In the genomic region with DNA sequence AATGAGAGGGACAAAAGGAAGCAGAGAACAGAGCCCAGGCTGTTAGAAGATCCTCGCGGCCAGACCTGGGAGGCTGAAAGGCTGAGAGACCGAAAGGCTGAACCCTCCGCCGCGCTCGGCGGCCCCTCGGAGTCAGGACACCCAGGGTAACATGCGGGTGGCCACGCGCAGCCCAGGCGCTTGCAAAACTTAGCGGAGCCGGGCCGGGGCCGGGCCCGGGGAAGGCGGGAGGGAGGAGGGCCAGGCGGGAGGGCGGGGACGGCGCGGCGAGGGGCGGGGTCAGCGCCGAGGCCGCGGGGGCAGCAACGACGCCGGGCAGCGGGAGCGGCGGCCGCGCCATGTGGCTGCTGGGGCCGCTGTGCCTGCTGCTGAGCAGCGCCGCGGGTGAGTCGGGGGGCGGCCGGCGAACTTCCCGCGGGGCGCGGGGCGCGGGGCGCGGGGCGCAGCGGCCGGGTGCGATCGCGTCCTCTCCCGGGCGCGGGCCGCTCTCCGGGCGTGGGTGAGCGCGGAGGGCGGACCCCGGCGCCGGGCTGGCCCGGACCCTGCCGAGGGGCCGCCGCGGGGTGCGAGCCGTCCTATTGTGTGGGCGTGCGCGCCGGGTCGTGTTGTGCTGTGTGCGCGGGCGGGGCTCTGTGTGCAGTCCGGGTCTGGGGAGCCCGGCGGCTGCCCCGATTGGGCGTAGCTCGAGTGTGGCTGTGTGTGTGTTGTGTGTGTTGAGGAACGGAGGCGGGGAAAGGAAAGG, we compare ENCODE assay signal across 8 cellular contexts. TPM values are rescaled to one million over a fixed set of nuclear protein-coding genes. Genes with fewer than 3 reads are reported as not detected.
A peak's percentile ranks its signal among the peaks of the same experiment; 100 is the strongest.
DNase-seq lines count a peak whose midpoint lies in the region; ATAC-seq, FAIRE-seq and TF ChIP-seq lines count a peak whose summit lies in the region.

A gene with protein sequence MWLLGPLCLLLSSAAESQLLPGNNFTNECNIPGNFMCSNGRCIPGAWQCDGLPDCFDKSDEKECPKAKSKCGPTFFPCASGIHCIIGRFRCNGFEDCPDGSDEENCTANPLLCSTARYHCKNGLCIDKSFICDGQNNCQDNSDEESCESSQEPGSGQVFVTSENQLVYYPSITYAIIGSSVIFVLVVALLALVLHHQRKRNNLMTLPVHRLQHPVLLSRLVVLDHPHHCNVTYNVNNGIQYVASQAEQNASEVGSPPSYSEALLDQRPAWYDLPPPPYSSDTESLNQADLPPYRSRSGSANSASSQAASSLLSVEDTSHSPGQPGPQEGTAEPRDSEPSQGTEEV (plus strand): TSS at position 302 of the 742 bp plus-strand sequence. CDS start 37 bp downstream, at position 339.

- no peak for FAIRE-seq in pancreas (lab: Jason Lieb, UNC)
- FAIRE-seq in urothelium cell line (lab: Jason Lieb, UNC) = peak; percentile 88

- H3K4me1 ChIP-seq in HUES64 (ENCODE audit: insufficient read depth, low read length) (peaks cover 32% of the 10 kb centered on the region), heart right ventricle (peaks cover 0 to 23% (median 17%) of the 10 kb centered on the region in 9 donors), pancreas (peaks cover 0 to 3% (median 2%) of the 10 kb centered on the region in 3 donors)

- ATAC-seq in GM21390 (IDR thresholded peaks at IDR 0.05; ENCODE audit: unreplicated experiment) (peak; percentile 65), heart right ventricle (peak; percentile 86 to 95 (median 92)), pancreas (peak; percentile 94 to 96 (median 96))

- intact Hi-C loops in heart right ventricle (cut with DNase I) = loop anchor here in 3 of 10 donors (10.0 kb wide), 3 partner anchors 119 to 329 kb away; partner anchors contain the start of gene FJX1 (in 2 of the 3)
- intact Hi-C loops in pancreas (cut with DNase I) = no loop called here

- POLR2A ChIA-PET in RWPE1 (lab: Yijun Ruan, JAX; ENCODE audit: low non-redundant PET) = interaction anchor here (1.1 kb wide), 1 partner anchor 17 kb away, joined by 3 read pairs; no protein-coding TSS in a partner anchor

- CTCF ChIA-PET in RWPE1 (lab: Yijun Ruan, JAX) = interaction anchor here (0.7 to 1.1 kb wide), 3 partner anchors 122 to 148 kb away, joined by 3 to 5 read pairs (median 3); no protein-coding TSS in a partner anchor

- peak within 1 kb of the TSS; percentile 88 for H3K4me3 ChIP-seq in HUES64 (ENCODE audit: low read length)
- H3K4me3 ChIP-seq in heart right ventricle = peak within 1 kb of the TSS; percentile 36 to 69 (median 61)
- H3K4me3 ChIP-seq in pancreas = peak within 1 kb of the TSS; percentile 48 to 72 (median 58)

- H3K36me3 ChIP-seq in HUES64 (ENCODE audit: insufficient read depth, low read length) = no peaks in the 10 kb centered on the region
- H3K36me3 ChIP-seq in heart right ventricle = no peaks in the 10 kb centered on the region
- H3K36me3 ChIP-seq in pancreas = no peaks in the 10 kb centered on the region

- H3K9me3 ChIP-seq in HUES64 (ENCODE audit: insufficient read depth, low read depth, low read length) = no peaks in the 10 kb centered on the region
- H3K9me3 ChIP-seq in heart right ventricle = no peaks in the 10 kb centered on the region
- H3K9me3 ChIP-seq in pancreas = no peaks in the 10 kb centered on the region

- no peak for TF ChIP-seq CTCF in RWPE1 (conservative IDR thresholded peaks at IDR 0.05; ENCODE audit: low read depth)
- TF ChIP-seq CTCF in heart right ventricle (IDR thresholded peaks at IDR 0.05) = no peak
- no peak for TF ChIP-seq CTCF in pancreas (IDR thresholded peaks at IDR 0.05)

- peak; percentile 56 for DNase-seq in COLO829 (ENCODE audit: low spot score)
- DNase-seq in RWPE1 (ENCODE audit: low spot score) = peak; percentile 78
- DNase-seq in amniotic stem cell (lab: John Stamatoyannopoulos, UW) = peak; percentile 66
- DNase-seq in heart right ventricle = peak; percentile 60 to 84
- peak; percentile 76 to 93 (median 82) for DNase-seq in pancreas
- peak; percentile 91 for DNase-seq in urothelium cell line (ENCODE audit: low spot score)

- peaks cover 24% of the 10 kb centered on the region for H3K27me3 ChIP-seq in HUES64 (ENCODE audit: insufficient read depth, low read length)
- peaks cover 0 to 15% (median 0%) of the 10 kb centered on the region in 7 donors for H3K27me3 ChIP-seq in heart right ventricle
- H3K27me3 ChIP-seq in pancreas = no peaks in the 10 kb centered on the region

- peak within 1 kb of the TSS; percentile 89 for H3K9ac ChIP-seq in HUES64 (ENCODE audit: low read depth, low read length)

- H3K27ac ChIP-seq in HUES64 (ENCODE audit: low read depth, low read length) = peak within 1 kb of the TSS; percentile 71
- peak within 1 kb of the TSS; percentile 87 for H3K27ac ChIP-seq in RWPE1
- peak within 1 kb of the TSS in 9 of 10 donors; percentile 15 to 85 (median 53) for H3K27ac ChIP-seq in heart right ventricle
- H3K27ac ChIP-seq in pancreas = peak within 1 kb of the TSS in 3 of 4 donors; percentile 3 to 54 (median 41)

- under 1% methylated on average over 95 of the region's 95 CpGs for WGBS in HUES64
- 1% methylated on average over 61 to 94 of the region's 95 CpGs for WGBS in heart right ventricle, 2 donors
- WGBS in pancreas, 2 donors = 0 to 1% methylated on average over 47 to 95 of the region's 95 CpGs

RNA-seq across cellular contexts. Expression of the gene that starts here (rescaled TPM):
- 12.8 TPM for polyA plus RNA-seq in HUES64 (2013, experiment 1 of 2)
- 15.0 TPM for polyA plus RNA-seq in HUES64 (2013, experiment 2 of 2)
- total RNA-seq in heart right ventricle = 1 to 10 TPM in 7 of 10 donors, under 1 TPM in 3; 0.87 to 5.1 (median 1.7) TPM
- 1 to 10 TPM; 1.3 to 3.2 TPM for polyA plus RNA-seq in heart right ventricle
- 1 to 10 TPM; 4.3 to 6.8 (median 5.6) TPM for total RNA-seq in pancreas
- polyA plus RNA-seq in pancreas = 1 to 10 TPM; 2.5 to 6.0 TPM

Comparison
In these comparisons a context has a peak if more than half of its experiments do, and no peak if none do; other contexts are left out.
1. Peak in every context shown above with its lines: DNase-seq, ATAC-seq, H3K4me3 ChIP-seq and H3K27ac ChIP-seq.